31 cellular contexts compared by ENCODE assay signal in genomic region chr11:68594123-68594522, GRCh38.
"Had no signal": no experiment of that assay in that cellular context is flagged by ENCODE, and none has a peak within 500 bp of the region (broad histone marks: within the 10 kb centered on the region; RNA-seq: fewer than 3 reads in every experiment).

No MANE protein-coding gene starts in this region.

- H3K4me1 Mint-ChIP-seq: activated B cell treated with CpG ODN at 0.5 μM for 24 hours, neural progenitor cell had no signal

- H3K9me3 ChIP-seq: body of pancreas, uterus had no signal

- H3K27ac Mint-ChIP-seq: activated B cell treated with CpG ODN at 0.5 μM for 24 hours; neural progenitor cell; stimulated activated naive CD8-positive, alpha-beta T cell treated with anti-CD3 and anti-CD28 coated beads, Interleukin-15, Interleukin-2, amounts not matched to agents 100 ng/mL and 50 ng/mL, for 24 hours; type B pancreatic cell had no signal

- DNase-seq: activated B cell treated with CpG ODN at 0.5 μM for 24 hours; activated CD4-positive, alpha-beta T cell treated with anti-CD3 and anti-CD28 coated beads for 36 hours; activated CD4-positive, alpha-beta T cell treated with anti-CD3 and anti-CD28 coated beads, Interleukin-2, amount 50 U/mL, for 4 hours; activated CD8-positive, alpha-beta memory T cell treated with anti-CD3 and anti-CD28 coated beads, Interleukin-2, amount 50 U/mL, for 4 hours; activated naive CD4-positive, alpha-beta T cell; activated T-cell treated with anti-CD3 and anti-CD28 coated beads, Interleukin-2, amount 50 U/mL, for 1 hour; anterior cingulate cortex; body of pancreas; dorsolateral prefrontal cortex; effector memory CD4-positive, alpha-beta T cell; foreskin fibroblast; head of caudate nucleus; hippocampal formation; kidney; left colon; midbrain; naive thymus-derived CD4-positive, alpha-beta T cell; occipital lobe; right cardiac atrium; stimulated activated CD4-positive, alpha-beta T cell treated with anti-CD3 and anti-CD28 coated beads, Interleukin-15, amount 100 ng/mL, for 24 hours; stimulated activated CD4-positive, alpha-beta T cell treated with anti-CD3 and anti-CD28 coated beads, Interleukin-2, amount 100 ng/mL, for 24 hours; substantia nigra; T-cell; uterus had no signal

- H3K9me3 Mint-ChIP-seq: activated B cell treated with CpG ODN at 0.5 μM for 24 hours; neural progenitor cell; stimulated activated naive CD8-positive, alpha-beta T cell treated with anti-CD3 and anti-CD28 coated beads, Interleukin-15, Interleukin-2, amounts not matched to agents 100 ng/mL and 50 ng/mL, for 24 hours; T-cell; T-helper 2 cell treated with Interferon-gamma antibody and Interleukin-4, amounts not matched to agents 5 μg/mL and 100 μg/mL, for 36 hours; type B pancreatic cell had no signal

- H3K27me3 Mint-ChIP-seq: activated B cell treated with CpG ODN at 0.5 μM for 24 hours; activated CD4-positive, alpha-beta T cell treated with anti-CD3 and anti-CD28 coated beads for 36 hours; naive thymus-derived CD4-positive, alpha-beta T cell; stimulated activated naive CD8-positive, alpha-beta T cell treated with anti-CD3 and anti-CD28 coated beads, Interleukin-15, Interleukin-2, amounts not matched to agents 100 ng/mL and 50 ng/mL, for 24 hours; T-cell; type B pancreatic cell had no signal

- H3K36me3 ChIP-seq: uterus had no signal

- H2AFZ ChIP-seq: neural progenitor cell had no signal

- ATAC-seq: activated CD4-positive, alpha-beta T cell treated with anti-CD3 and anti-CD28 coated beads for 36 hours; body of pancreas; esophagus mucosa; left colon; naive thymus-derived CD4-positive, alpha-beta T cell; right cardiac atrium; T-cell had no signal

- H3K27ac ChIP-seq: body of pancreas, cardiac muscle cell, coronary artery, dorsolateral prefrontal cortex, neural progenitor cell, uterus had no signal

- H3K9ac ChIP-seq: neural progenitor cell had no signal

- H3K4me2 ChIP-seq: neural progenitor cell had no signal

- H3K4me3 Mint-ChIP-seq: activated B cell treated with CpG ODN at 0.5 μM for 24 hours; activated CD4-positive, alpha-beta T cell treated with anti-CD3 and anti-CD28 coated beads for 36 hours; naive thymus-derived CD4-positive, alpha-beta T cell; neural progenitor cell; stimulated activated naive CD8-positive, alpha-beta T cell treated with anti-CD3 and anti-CD28 coated beads, Interleukin-15, Interleukin-2, amounts not matched to agents 100 ng/mL and 50 ng/mL, for 24 hours; T-cell; T-helper 2 cell treated with Interferon-gamma antibody and Interleukin-4, amounts not matched to agents 5 μg/mL and 100 μg/mL, for 36 hours; type B pancreatic cell had no signal

- H3K27me3 ChIP-seq: body of pancreas, cardiac muscle cell, dorsolateral prefrontal cortex, neural progenitor cell, uterus had no signal

- H3K4me1 ChIP-seq: neural progenitor cell, uterus had no signal

- H3K4me3 ChIP-seq: body of pancreas, cardiac muscle cell, coronary artery, dorsolateral prefrontal cortex, neural progenitor cell, uterus had no signal
